In the genomic region with DNA sequence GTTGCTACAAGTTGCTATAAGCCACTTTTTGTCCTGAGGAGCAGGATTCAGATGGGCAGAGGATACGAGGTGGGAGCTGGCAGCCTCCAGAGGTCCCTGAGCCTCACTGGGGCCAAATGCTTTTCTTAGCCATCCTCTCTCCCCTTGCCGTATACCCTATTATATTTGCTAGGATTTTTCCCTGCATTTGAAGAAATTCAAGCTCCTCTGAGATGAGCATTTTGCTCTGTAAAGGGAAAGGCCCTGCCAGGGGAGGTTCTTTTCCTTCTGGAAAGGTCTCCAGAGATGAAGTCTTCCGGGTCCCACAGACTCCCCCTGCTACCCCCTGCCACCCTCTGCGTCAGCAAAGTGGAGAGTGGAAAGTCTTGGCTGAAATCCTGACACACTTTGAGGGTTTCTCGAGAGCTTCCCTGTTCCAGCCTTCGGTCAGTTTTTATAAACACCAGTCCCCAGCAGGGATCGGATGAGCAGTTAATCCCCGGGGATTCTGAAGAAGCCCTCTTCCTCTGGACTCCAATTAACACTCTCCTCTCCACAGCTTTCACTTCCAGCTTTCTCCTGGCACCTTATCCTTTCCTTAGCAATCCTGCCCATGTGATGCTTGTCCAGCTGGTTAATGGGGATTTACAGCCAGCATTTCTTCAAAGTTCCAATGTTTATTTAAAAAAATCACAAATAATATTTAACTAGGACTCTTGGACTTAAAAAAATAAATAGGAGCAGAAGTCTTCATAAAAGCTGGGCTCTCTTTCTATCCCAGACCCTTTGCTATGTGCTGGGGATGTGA, we compare ENCODE assay signal across 11 cellular contexts. TPM values are rescaled to one million over a fixed set of nuclear protein-coding genes. Genes with fewer than 3 reads are reported as not detected.
A peak's percentile ranks its signal among the peaks of the same experiment; 100 is the strongest.
DNase-seq lines count a peak whose midpoint lies in the region; ATAC-seq and TF ChIP-seq lines count a peak whose summit lies in the region.
"Had no signal": no experiment of that assay in that cellular context is flagged by ENCODE, and none has a peak within 500 bp of the region (broad histone marks: within the 10 kb centered on the region; RNA-seq: fewer than 3 reads in every experiment).

No MANE protein-coding gene starts in this region.

- no peaks in the 10 kb centered on the region for H3K36me3 Mint-ChIP-seq in naive thymus-derived CD8-positive, alpha-beta T cell

- POLR2A ChIA-PET in naive thymus-derived CD8-positive, alpha-beta T cell (lab: Charles Lee) = no interaction called here

- DNase-seq in A172 (ENCODE audit: low spot score) (peak; percentile 50), left ventricle myocardium inferior (no peak), ovary (peak; percentile 47 to 72 (median 65)), DMS114 treated with DMSO at 0.1 percent for 48 hours (lab: John Stamatoyannopoulos, UW; ENCODE audit: unreplicated experiment) (no peak), HuH-7.5 (ENCODE audit: low spot score) (no peak), COLO668 (lab: John Stamatoyannopoulos, UW; ENCODE audit: unreplicated experiment) (no peak)
- no peak for DNase-seq in naive thymus-derived CD8-positive, alpha-beta T cell
- DNase-seq: ACHN; activated CD8-positive, alpha-beta T cell treated with anti-CD3 and anti-CD28 coated beads for 36 hours; NCI-H1048 had no signal

- H3K4me1 ChIP-seq in left ventricle myocardium inferior (peaks cover 91% of the 10 kb centered on the region), ovary (ENCODE audit: insufficient read depth) (peaks cover 16% of the 10 kb centered on the region)

- 6 to 13% (median 8%) methylated on average over 8 of the region's 8 CpGs for WGBS in ovary, 3 donors

- H3K4me3 ChIP-seq in left ventricle myocardium inferior (peak overlapping the region; percentile 10), ovary (no peak overlapping the region)

- H3K27ac Mint-ChIP-seq in naive thymus-derived CD8-positive, alpha-beta T cell = peak overlapping the region in 3 of 10 donors; percentile 10 to 65 (median 61)
- H3K27ac Mint-ChIP-seq: activated CD8-positive, alpha-beta T cell treated with anti-CD3 and anti-CD28 coated beads for 36 hours had no signal

- TF ChIP-seq POLR2A in ovary (IDR thresholded peaks at IDR 0.05) = no peak

- peaks cover 0 to 91% (median 2%) of the 10 kb centered on the region in 4 donors for H3K4me1 Mint-ChIP-seq in naive thymus-derived CD8-positive, alpha-beta T cell

- ATAC-seq in naive thymus-derived CD8-positive, alpha-beta T cell = no peak
- ATAC-seq: activated CD8-positive, alpha-beta T cell treated with anti-CD3 and anti-CD28 coated beads for 36 hours had no signal

- H3K36me3 ChIP-seq in left ventricle myocardium inferior = no peaks in the 10 kb centered on the region
- H3K36me3 ChIP-seq in ovary = no peaks in the 10 kb centered on the region

- H3K4me3 Mint-ChIP-seq in naive thymus-derived CD8-positive, alpha-beta T cell = no peak overlapping the region
- H3K4me3 Mint-ChIP-seq: activated CD8-positive, alpha-beta T cell treated with anti-CD3 and anti-CD28 coated beads for 36 hours had no signal

- no peak for TF ChIP-seq CTCF in left ventricle myocardium inferior (IDR thresholded peaks at IDR 0.05; ENCODE audit: borderline replicate concordance)
- TF ChIP-seq CTCF in ovary (IDR thresholded peaks at IDR 0.05) = no peak

- H3K9me3 ChIP-seq in left ventricle myocardium inferior (replicated peaks) = no peaks in the 10 kb centered on the region
- no peaks in the 10 kb centered on the region for H3K9me3 ChIP-seq in ovary

- H3K27ac ChIP-seq in angular gyrus (ENCODE audit: low read depth, low read length) = peak overlapping the region; percentile 69
- H3K27ac ChIP-seq in left ventricle myocardium inferior (replicated peaks) = peak overlapping the region; percentile 70
- peak overlapping the region; percentile 46 to 86 for H3K27ac ChIP-seq in ovary

- intact Hi-C loops in left ventricle myocardium inferior (cut with micrococcal nuclease) (no loop called here), ovary (cut with DNase I) (no loop called here)

- H3K9me3 Mint-ChIP-seq in naive thymus-derived CD8-positive, alpha-beta T cell = no peaks in the 10 kb centered on the region
- H3K9me3 Mint-ChIP-seq: activated CD8-positive, alpha-beta T cell treated with anti-CD3 and anti-CD28 coated beads for 36 hours had no signal

- no peak for TF ChIP-seq EP300 in ovary (IDR thresholded peaks at IDR 0.05)

- H3K27me3 ChIP-seq in left ventricle myocardium inferior (ENCODE audit: low read depth) (no peaks in the 10 kb centered on the region), ovary (no peaks in the 10 kb centered on the region)

- H3K27me3 Mint-ChIP-seq in naive thymus-derived CD8-positive, alpha-beta T cell = peaks cover 0 to 10% (median 2%) of the 10 kb centered on the region in 5 donors

RNA-seq across cellular contexts. Expression of gene CYRIA, which starts 13.1 kb away (rescaled TPM):
- 23.7 and 25.2 TPM in 2 replicates for total RNA-seq in A172 (2014; rRNA removed; shearing (Covaris generic))
- total RNA-seq in left ventricle myocardium inferior = 4.1 TPM
- 10 to 100 TPM in 6 of 7 donors, 1 to 10 TPM in 1; 9.7 to 21.3 (median 13.2) TPM for total RNA-seq in ovary
- 10 to 100 TPM in 1 of 2 donors, 1 to 10 TPM in 1; 4.0 to 17.0 TPM for polyA plus RNA-seq in ovary
- total RNA-seq in naive thymus-derived CD8-positive, alpha-beta T cell = 1 to 10 TPM in 1 of 2 experiments, under 1 TPM in 1; 0.83 to 1.6 TPM
- polyA plus RNA-seq in naive thymus-derived CD8-positive, alpha-beta T cell = 1 to 10 TPM in 1 of 3 donors, under 1 TPM in 2; 0.31 to 5.6 (median 0.74) TPM

Comparison
In these comparisons a context has a peak if more than half of its experiments do, and no peak if none do; other contexts are left out.
1. DNase-seq: peak in A172 (single experiment) and ovary (5 of 5); none in left ventricle myocardium inferior (single experiment), DMS114 treated with DMSO at 0.1 percent for 48 hours (single experiment), HuH-7.5 (single experiment), naive thymus-derived CD8-positive, alpha-beta T cell (0 of 10) and COLO668 (single experiment).
2. Peak in every context shown above with its lines, with median percentiles within 50 percentile points of each other: H3K27ac ChIP-seq.